In genomic region chr6:15296735-15297134, GRCh38 we compare ENCODE assay signal across 1 cellular context.
TF ChIP-seq lines count a peak whose summit lies in the region.

No MANE protein-coding gene starts in this region.

TF ChIP-seq in HepG2, 621 proteins besides CTCF, POLR2A, EP300 and RAD21 (continued from another document):
- no peak for TF ChIP-seq NFAT5 (CRISPR knock-in tag; IDR thresholded peaks at IDR 0.05)
- TF ChIP-seq BRCA1 (CRISPR knock-in tag; IDR thresholded peaks at IDR 0.05): no peak
- TF ChIP-seq ZBTB39 (CRISPR knock-in tag; IDR thresholded peaks at IDR 0.05): no peak
- TF ChIP-seq ZNF503 (CRISPR knock-in tag; IDR thresholded peaks at IDR 0.05): no peak
- TF ChIP-seq NCOA5 (CRISPR knock-in tag; IDR thresholded peaks at IDR 0.05): no peak
- TF ChIP-seq NFYB (CRISPR knock-in tag; IDR thresholded peaks at IDR 0.05): no peak
- no peak for TF ChIP-seq ZNF546 (CRISPR knock-in tag; conservative IDR thresholded peaks at IDR 0.05)
- no peak for TF ChIP-seq YEATS2 (CRISPR knock-in tag; IDR thresholded peaks at IDR 0.05; ENCODE audit: borderline replicate concordance)
- TF ChIP-seq ZNF30 (CRISPR knock-in tag; IDR thresholded peaks at IDR 0.05): no peak
- no peak for TF ChIP-seq BCL6 (CRISPR knock-in tag; IDR thresholded peaks at IDR 0.05)
- TF ChIP-seq PBX3 (CRISPR knock-in tag; IDR thresholded peaks at IDR 0.05; ENCODE audit: borderline replicate concordance): no peak
- TF ChIP-seq ZIK1 (CRISPR knock-in tag; IDR thresholded peaks at IDR 0.05; ENCODE audit: borderline replicate concordance, low read depth): no peak
- no peak for TF ChIP-seq ZNF761 (CRISPR knock-in tag; conservative IDR thresholded peaks at IDR 0.05)
